7 cellular contexts compared by ENCODE assay signal in the genomic region with DNA sequence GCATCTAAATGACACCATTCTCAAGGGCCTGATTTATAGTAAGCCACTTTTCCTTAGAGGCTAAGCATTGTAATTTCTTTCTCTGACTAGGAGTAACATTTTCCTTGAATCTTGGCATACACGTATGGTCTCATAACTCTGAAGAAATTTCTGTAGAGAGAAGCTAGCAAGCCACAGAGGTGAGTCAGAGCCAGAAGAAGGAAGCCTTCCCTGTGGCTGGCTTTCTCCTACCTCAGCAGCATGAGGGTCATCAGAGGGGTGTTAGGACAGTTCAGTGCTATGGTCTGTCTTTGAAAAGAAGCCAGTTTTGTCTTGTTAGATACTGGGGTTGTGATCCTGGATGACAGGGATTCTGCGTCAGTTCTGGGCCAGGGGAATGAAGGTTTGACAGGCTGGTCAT. TPM values are rescaled to one million over a fixed set of nuclear protein-coding genes. Genes with fewer than 3 reads are reported as not detected.
DNase-seq lines count a peak whose midpoint lies in the region; ATAC-seq and TF ChIP-seq lines count a peak whose summit lies in the region.

No MANE protein-coding gene starts in this region.

- peaks cover 47% of the 10 kb centered on the region for H3K4me1 Mint-ChIP-seq in nephron progenitor cell

- peaks cover 0 to 3% of the 10 kb centered on the region in 2 experiments for H3K36me3 ChIP-seq in SK-N-SH (replicated peaks in 1 of 2; ENCODE audit: control insufficient read depth in 1 of 2, insufficient read depth in 2 of 2, low read length in 1 of 2)
- no peaks in the 10 kb centered on the region for H3K36me3 ChIP-seq in smooth muscle cell (ENCODE audit: low read depth)

- no peaks in the 10 kb centered on the region for H3K9me2 ChIP-seq in SK-N-SH

- H3K27ac ChIP-seq in SK-N-SH (ENCODE audit: low read depth in 2 of 2, low read length in 1 of 2) (peak overlapping the region in 1 of 2 experiments; percentile 65; a peak in 2 of 4 replicates), smooth muscle cell (ENCODE audit: low read depth) (peak overlapping the region; percentile 90)

- H4K20me1 ChIP-seq in SK-N-SH (ENCODE audit: insufficient read depth) (no peaks in the 10 kb centered on the region), smooth muscle cell (ENCODE audit: low read depth) (peaks cover 40% of the 10 kb centered on the region)

- peaks cover 22% of the 10 kb centered on the region for H3F3A ChIP-seq in SK-N-SH (replicated peaks; ENCODE audit: insufficient read depth)
- H3F3A ChIP-seq in smooth muscle cell (ENCODE audit: low read depth), result peaks cover 16% of the 10 kb centered on the region

- H3K9me3 Mint-ChIP-seq in nephron progenitor cell, result no peaks in the 10 kb centered on the region

- no peak for TF ChIP-seq EP300 in SK-N-SH (IDR thresholded peaks at IDR 0.05; ENCODE audit: borderline replicate concordance in 1 of 2, low read depth in 1 of 2, low read length in 1 of 2)

- peaks cover 10 to 13% of the 10 kb centered on the region in 2 experiments; a peak in 3 of 4 replicates for H3K4me1 ChIP-seq in SK-N-SH (ENCODE audit: control insufficient read depth in 1 of 2, insufficient read depth in 2 of 2, low read depth in 1 of 2, low read length in 1 of 2)
- peaks cover 26% of the 10 kb centered on the region for H3K4me1 ChIP-seq in smooth muscle cell (ENCODE audit: low read depth)

- H3K9ac ChIP-seq in SK-N-SH (no peak overlapping the region; the same call in 1 of the 2 replicates), smooth muscle cell (ENCODE audit: low read depth) (peak overlapping the region; percentile 69)

- 44% methylated on average over 2 of the region's 2 CpGs for WGBS in SK-N-SH (ENCODE audit: low lambda C conversion rate)
- WGBS in smooth muscle cell (ENCODE audit: low lambda C conversion rate), result 44% methylated on average over 2 of the region's 2 CpGs

- H3K4me3 Mint-ChIP-seq in nephron progenitor cell, result no peak overlapping the region

- H3K4me2 ChIP-seq in SK-N-SH, result peak overlapping the region; percentile 53
- peak overlapping the region; percentile 96 for H3K4me2 ChIP-seq in smooth muscle cell

- H3K9me3 ChIP-seq in SK-N-SH (no peaks in the 10 kb centered on the region), smooth muscle cell (replicated peaks; ENCODE audit: low read depth) (no peaks in the 10 kb centered on the region)

- ATAC-seq in esophagus mucosa (peak; percentile 37), HG02884 (IDR thresholded peaks at IDR 0.05; ENCODE audit: unreplicated experiment) (no peak)

- H3K79me2 ChIP-seq in SK-N-SH (ENCODE audit: insufficient read depth) (peaks cover 27% of the 10 kb centered on the region), smooth muscle cell (ENCODE audit: low read depth) (peaks cover 7% of the 10 kb centered on the region)

- H3K27ac Mint-ChIP-seq in nephron progenitor cell, result no peak overlapping the region

- H3K27me3 Mint-ChIP-seq in nephron progenitor cell (ENCODE audit: low read depth, poor library complexity), result peaks cover 9% of the 10 kb centered on the region

- POLR2A ChIA-PET in SK-N-SH (lab: Yijun Ruan, JAX), result no interaction called here

- H3K4me3 ChIP-seq in SK-N-SH (ENCODE audit: low read depth in 2 of 2, low read length in 1 of 2) (no peak overlapping the region), smooth muscle cell (no peak overlapping the region)

- H3K27me3 ChIP-seq in SK-N-SH (ENCODE audit: insufficient read depth) (no peaks in the 10 kb centered on the region), smooth muscle cell (ENCODE audit: low read depth) (no peaks in the 10 kb centered on the region)

- TF ChIP-seq RAD21 in SK-N-SH (IDR thresholded peaks at IDR 0.05; ENCODE audit: low read length), result no peak

- no peaks in the 10 kb centered on the region for H3K36me3 Mint-ChIP-seq in nephron progenitor cell (ENCODE audit: low read depth)

- CTCF ChIA-PET in SK-N-SH (lab: Yijun Ruan, JAX), result interaction anchor here (1.2 to 1.3 kb wide), 2 partner anchors 11 to 66 kb away, joined by 3 read pairs; no protein-coding TSS in a partner anchor

- TF ChIP-seq CTCF in SK-N-SH (IDR thresholded peaks at IDR 0.05) (no peak), smooth muscle cell (IDR thresholded peaks at IDR 0.05; ENCODE audit: borderline replicate concordance, insufficient read depth, poor library complexity, severe bottlenecking) (no peak), nephron progenitor cell (IDR thresholded peaks at IDR 0.05) (no peak)

- DNase-seq in H4 (ENCODE audit: low spot score), result peak; percentile 61
- DNase-seq in SK-N-SH, result no peak
- DNase-seq in smooth muscle cell (lab: John Stamatoyannopoulos, UW; ENCODE audit: unreplicated experiment), result no peak
- DNase-seq in nephron progenitor cell, result no peak
- DNase-seq in SKM-1 (lab: John Stamatoyannopoulos, UW; ENCODE audit: unreplicated experiment), result no peak

- H2AFZ ChIP-seq in SK-N-SH (ENCODE audit: low read depth), result no peak overlapping the region
- H2AFZ ChIP-seq in smooth muscle cell (ENCODE audit: low read depth), result no peak overlapping the region

TF ChIP-seq in SK-N-SH, 30 proteins besides CTCF, POLR2A, EP300 and RAD21:
- TF ChIP-seq JUND (IDR thresholded peaks at IDR 0.05), result peak; percentile 73
- no peak for TF ChIP-seq SIN3A (IDR thresholded peaks at IDR 0.05; ENCODE audit: borderline replicate concordance, low read depth, low read length)
- peak; percentile 75; the same call in 1 of the 2 replicates for TF ChIP-seq FOSL2 (IDR thresholded peaks at IDR 0.05; ENCODE audit: borderline replicate concordance, low read depth)
- TF ChIP-seq TCF12 (IDR thresholded peaks at IDR 0.05), result peak; percentile 25; the same call in 1 of the 2 replicates
- TF ChIP-seq NFIC (IDR thresholded peaks at IDR 0.05; ENCODE audit: borderline replicate concordance), result peak; percentile 34; the same call in 1 of the 2 replicates
- TF ChIP-seq, protein P1, sequence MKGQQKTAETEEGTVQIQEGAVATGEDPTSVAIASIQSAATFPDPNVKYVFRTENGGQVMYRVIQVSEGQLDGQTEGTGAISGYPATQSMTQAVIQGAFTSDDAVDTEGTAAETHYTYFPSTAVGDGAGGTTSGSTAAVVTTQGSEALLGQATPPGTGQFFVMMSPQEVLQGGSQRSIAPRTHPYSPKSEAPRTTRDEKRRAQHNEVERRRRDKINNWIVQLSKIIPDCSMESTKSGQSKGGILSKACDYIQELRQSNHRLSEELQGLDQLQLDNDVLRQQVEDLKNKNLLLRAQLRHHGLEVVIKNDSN (IDR thresholded peaks at IDR 0.05; ENCODE audit: borderline replicate concordance, low read depth), result no peak

RNA-seq across cellular contexts. Expression of a gene that starts 3.2 kb away (rescaled TPM):
- total RNA-seq in H4 (2014; rRNA removed; shearing (Covaris generic)), result 13.8 and 17.4 TPM in 2 replicates
- polyA plus RNA-seq in SK-N-SH (2012; rRNA removed) (2.7 and 5.3 TPM in 2 replicates), smooth muscle cell (2.1 and 3.6 TPM in 2 replicates)
- 3.6 and 3.9 TPM in 2 replicates for polyA plus RNA-seq in SK-N-SH (2012; cell fraction: cytosol; rRNA removed)
- 5.6 and 10.5 TPM in 2 replicates for polyA plus RNA-seq in SK-N-SH (2012; cell fraction: nucleus; rRNA removed)
- total RNA-seq in esophagus mucosa (8.5 TPM), smooth muscle cell (10.7 and 13.5 TPM in 2 replicates)

RNA-seq across cellular contexts. Expression of a gene that starts 35.8 kb away (rescaled TPM):
- 34.7 and 45.8 TPM in 2 replicates for total RNA-seq in H4 (2014; rRNA removed; shearing (Covaris generic))
- polyA plus RNA-seq in SK-N-SH (2012; rRNA removed) (7.9 and 10.2 TPM in 2 replicates), smooth muscle cell (14.9 and 19.8 TPM in 2 replicates)
- 12.2 and 13.4 TPM in 2 replicates for polyA plus RNA-seq in SK-N-SH (2012; cell fraction: cytosol; rRNA removed)
- polyA plus RNA-seq in SK-N-SH (2012; cell fraction: nucleus; rRNA removed), result 4.4 and 5.6 TPM in 2 replicates
- total RNA-seq in esophagus mucosa (16.3 TPM), smooth muscle cell (25.8 and 32.7 TPM in 2 replicates)
